7 cellular contexts compared by ENCODE assay signal in the genomic region with DNA sequence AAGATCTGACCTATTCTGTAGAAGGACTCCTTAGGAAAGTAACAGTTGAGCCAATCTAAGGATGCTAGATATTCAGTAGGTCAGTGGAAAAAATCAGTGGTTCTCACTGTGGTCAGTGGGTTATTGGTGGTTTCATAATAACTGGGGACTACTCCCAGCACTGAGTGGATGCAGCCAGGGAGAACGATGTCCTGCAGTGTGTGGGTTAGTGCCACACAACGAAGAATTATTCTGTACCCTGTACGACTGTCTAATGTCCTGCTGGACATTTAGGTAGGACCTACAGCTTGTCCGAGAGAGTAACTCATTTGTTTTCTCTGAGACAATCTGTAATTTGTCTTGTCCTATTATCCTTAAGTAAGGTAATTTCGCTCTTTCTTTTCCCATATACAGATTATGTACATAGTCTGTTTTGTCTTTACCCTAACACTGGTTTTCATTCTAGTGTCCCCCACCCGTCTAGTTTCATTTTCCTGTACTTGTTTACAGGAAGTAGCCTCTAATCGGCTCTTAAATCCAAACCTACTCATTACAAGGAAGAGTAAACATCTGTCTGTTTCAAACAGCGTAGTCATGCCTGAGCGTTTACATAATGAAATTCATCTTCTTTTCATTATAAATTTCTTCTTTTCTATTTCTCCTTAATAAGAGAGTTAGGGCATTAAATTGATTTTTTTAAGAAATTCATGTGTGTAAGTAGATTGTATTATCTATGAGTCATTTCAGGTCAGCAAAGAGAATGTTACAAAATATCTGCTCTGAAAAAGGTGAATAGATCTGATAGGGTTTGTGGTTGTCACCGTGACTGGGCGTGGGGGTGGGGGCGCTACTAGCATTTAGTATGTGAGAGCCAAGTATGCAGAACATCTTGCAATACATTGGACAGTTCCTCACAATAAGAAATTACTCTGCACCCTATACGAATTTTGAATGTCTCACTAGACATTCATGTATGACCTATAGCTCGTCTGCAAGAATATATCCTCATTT. TPM values are rescaled to one million over a fixed set of nuclear protein-coding genes. Genes with fewer than 3 reads are reported as not detected.
DNase-seq lines count a peak whose midpoint lies in the region; TF ChIP-seq lines count a peak whose summit lies in the region.

No MANE protein-coding gene starts in this region.

- no peak overlapping the region for H3K27ac ChIP-seq in colonic mucosa

- no peaks in the 10 kb centered on the region for H3K27me3 ChIP-seq in colonic mucosa

- in situ Hi-C loops in G401 (cut with HindIII; ENCODE audit: low sequenced_read_pairs) = no loop called here

- H3K36me3 Mint-ChIP-seq in chondrocyte (ENCODE audit: low read depth) = peaks cover 11% of the 10 kb centered on the region

- intact Hi-C loops in colonic mucosa (cut with DNase I) = no loop called here

- no peak overlapping the region for H3K27ac Mint-ChIP-seq in chondrocyte (ENCODE audit: unreplicated experiment)

- no peak overlapping the region for H3K4me3 Mint-ChIP-seq in chondrocyte (ENCODE audit: unreplicated experiment)

- no peak overlapping the region for H3K9ac ChIP-seq in colonic mucosa (ENCODE audit: low read depth in 2 of 2, low read length in 2 of 2)

- TF ChIP-seq CTCF in colonic mucosa (IDR thresholded peaks at IDR 0.05) (no peak), chondrocyte (IDR thresholded peaks at IDR 0.05) (no peak)

- DNase-seq in HUDEP-2 (lab: John Stamatoyannopoulos, UW; ENCODE audit: unreplicated experiment in 76 of 76) (peak in 67 of 76 experiments; percentile 4 to 77 (median 54)), colonic mucosa (peak; percentile 33), chondrocyte (ENCODE audit: low spot score) (no peak), G401 (ENCODE audit: low spot score) (no peak), midbrain (lab: John Stamatoyannopoulos, UW) (no peak)
- peak; percentile 53 for DNase-seq in activated CD4-positive, CD25-positive, alpha-beta regulatory T cell treated with anti-CD3 and anti-CD28 coated beads, Interleukin-2, amount 50 U/mL, for 16 hours (ENCODE audit: low read depth, low spot score)
- DNase-seq in stimulated activated CD8-positive, alpha-beta memory T cell treated with anti-CD3 and anti-CD28 coated beads, Interleukin-4, amount 100 ng/mL, for 4 hours (ENCODE audit: low read depth in 2 of 2, low spot score in 1 of 2) = peak; percentile 57 to 70

- no peaks in the 10 kb centered on the region for H3K27me3 Mint-ChIP-seq in chondrocyte (ENCODE audit: low read depth)

- H3K4me1 ChIP-seq in colonic mucosa = no peaks in the 10 kb centered on the region

- no peak overlapping the region for H3K4me3 ChIP-seq in colonic mucosa

- H3K9me3 ChIP-seq in colonic mucosa = no peaks in the 10 kb centered on the region

- no peaks in the 10 kb centered on the region for H3K36me3 ChIP-seq in colonic mucosa

- no peaks in the 10 kb centered on the region for H3K9me3 Mint-ChIP-seq in chondrocyte (ENCODE audit: low read depth)

- H3K4me1 Mint-ChIP-seq in chondrocyte (ENCODE audit: low read depth) = no peaks in the 10 kb centered on the region

RNA-seq across cellular contexts. Expression of gene ZC3HAV1L, which starts 8.3 kb away (rescaled TPM):
- total RNA-seq in colonic mucosa = 10 to 100 TPM; 10.9 to 11.7 TPM
- 9.9 to 11.0 TPM in 2 of 3 replicates, not detected in the other for total RNA-seq in chondrocyte
- total RNA-seq in G401 (2014; rRNA removed; shearing (Covaris generic)) = 22.2 and 22.3 TPM in 2 replicates

Comparison
In these comparisons a context has a peak if more than half of its experiments do, and no peak if none do; other contexts are left out.
1. DNase-seq: peak in HUDEP-2 (67 of 76), activated CD4-positive, CD25-positive, alpha-beta regulatory T cell treated with anti-CD3 and anti-CD28 coated beads, Interleukin-2, amount 50 U/mL, for 16 hours (single experiment), colonic mucosa (single experiment) and stimulated activated CD8-positive, alpha-beta memory T cell treated with anti-CD3 and anti-CD28 coated beads, Interleukin-4, amount 100 ng/mL, for 4 hours (2 of 2); none in chondrocyte (single experiment), G401 (single experiment) and midbrain (single experiment).